Comparison of ENCODE assay signal across 16 cellular contexts in genomic region chr12:30357712-30358111, GRCh38.
"Had no signal": no experiment of that assay in that cellular context is flagged by ENCODE, and none has a peak within 500 bp of the region (broad histone marks: within the 10 kb centered on the region; RNA-seq: fewer than 3 reads in every experiment).

No MANE protein-coding gene starts in this region.

- H3K9ac ChIP-seq: parathyroid adenoma, SK-N-SH had no signal

- H3K4me3 ChIP-seq: colonic mucosa had no signal

- H3K27ac Mint-ChIP-seq: activated CD8-positive, alpha-beta memory T cell treated with anti-CD3 and anti-CD28 coated beads, Interleukin-2, amount 10 ng/mL, durations not matched to agents 7 days and 5 days; activated T-cell treated with anti-CD3 and anti-CD28 coated beads, Interleukin-2, amount 50 U/mL, for 24 hours; immature natural killer cell; naive B cell had no signal

- H3K4me3 Mint-ChIP-seq: activated CD8-positive, alpha-beta memory T cell treated with anti-CD3 and anti-CD28 coated beads, Interleukin-2, amount 10 ng/mL, durations not matched to agents 7 days and 5 days; activated T-cell treated with anti-CD3 and anti-CD28 coated beads, Interleukin-2, amount 50 U/mL, for 24 hours; immature natural killer cell; naive B cell had no signal

- H3K9me3 Mint-ChIP-seq: activated T-cell treated with anti-CD3 and anti-CD28 coated beads, Interleukin-2, amount 50 U/mL, for 24 hours had no signal

- H3K27me3 ChIP-seq: colonic mucosa, foreskin keratinocyte had no signal

- H3K4me1 Mint-ChIP-seq: activated CD8-positive, alpha-beta memory T cell treated with anti-CD3 and anti-CD28 coated beads, Interleukin-2, amount 10 ng/mL, durations not matched to agents 7 days and 5 days; immature natural killer cell; naive B cell had no signal

- H3K36me3 Mint-ChIP-seq: activated CD8-positive, alpha-beta memory T cell treated with anti-CD3 and anti-CD28 coated beads, Interleukin-2, amount 10 ng/mL, durations not matched to agents 7 days and 5 days; immature natural killer cell; naive B cell had no signal

- ATAC-seq: activated CD8-positive, alpha-beta memory T cell treated with anti-CD3 and anti-CD28 coated beads, Interleukin-2, amount 10 ng/mL, durations not matched to agents 7 days and 5 days; esophagus mucosa; foreskin keratinocyte; stimulated activated naive CD8-positive, alpha-beta T cell treated with anti-CD3 and anti-CD28 coated beads, Interleukin-15, Interleukin-2, amounts not matched to agents 100 U/mL and 50 U/mL, for 24 hours had no signal

- H3K27me3 Mint-ChIP-seq: activated CD8-positive, alpha-beta memory T cell treated with anti-CD3 and anti-CD28 coated beads, Interleukin-2, amount 10 ng/mL, durations not matched to agents 7 days and 5 days; activated T-cell treated with anti-CD3 and anti-CD28 coated beads, Interleukin-2, amount 50 U/mL, for 24 hours; naive B cell had no signal

- H3K27ac ChIP-seq: colonic mucosa, foreskin keratinocyte, parathyroid adenoma had no signal

- H3K36me3 ChIP-seq: colonic mucosa had no signal

- DNase-seq: activated CD4-positive, alpha-beta T cell treated with anti-CD3 and anti-CD28 coated beads, Interleukin-2, amount 50 U/mL, for 48 hours; activated CD8-positive, alpha-beta memory T cell treated with anti-CD3 and anti-CD28 coated beads, Interleukin-2, amount 10 ng/mL, durations not matched to agents 7 days and 5 days; activated effector memory CD4-positive, alpha-beta T cell treated with Interleukin-2 at 50 U/mL for 16 hours; activated naive CD4-positive, alpha-beta T cell treated with anti-CD3 and anti-CD28 coated beads, Interleukin-2, amount 50 U/mL, for 16 hours; activated T-cell treated with anti-CD3 and anti-CD28 coated beads, Interleukin-2, amount 50 U/mL, for 24 hours; caudate nucleus; colonic mucosa; foreskin keratinocyte; immature natural killer cell; naive B cell; SK-N-SH; stimulated activated naive CD8-positive, alpha-beta T cell treated with anti-CD3 and anti-CD28 coated beads, Interleukin-15, Interleukin-2, amounts not matched to agents 100 U/mL and 50 U/mL, for 24 hours; T-helper 1 cell; T1000 had no signal

- H3K4me1 ChIP-seq: colonic mucosa, foreskin keratinocyte, parathyroid adenoma had no signal

- H3K79me2 ChIP-seq: parathyroid adenoma had no signal

- H3K4me2 ChIP-seq: SK-N-SH had no signal

- H3K9me3 ChIP-seq: colonic mucosa, SK-N-SH had no signal

- H2AFZ ChIP-seq: parathyroid adenoma had no signal
